ENCODE assay signal across 1 cellular context in the genomic region with DNA sequence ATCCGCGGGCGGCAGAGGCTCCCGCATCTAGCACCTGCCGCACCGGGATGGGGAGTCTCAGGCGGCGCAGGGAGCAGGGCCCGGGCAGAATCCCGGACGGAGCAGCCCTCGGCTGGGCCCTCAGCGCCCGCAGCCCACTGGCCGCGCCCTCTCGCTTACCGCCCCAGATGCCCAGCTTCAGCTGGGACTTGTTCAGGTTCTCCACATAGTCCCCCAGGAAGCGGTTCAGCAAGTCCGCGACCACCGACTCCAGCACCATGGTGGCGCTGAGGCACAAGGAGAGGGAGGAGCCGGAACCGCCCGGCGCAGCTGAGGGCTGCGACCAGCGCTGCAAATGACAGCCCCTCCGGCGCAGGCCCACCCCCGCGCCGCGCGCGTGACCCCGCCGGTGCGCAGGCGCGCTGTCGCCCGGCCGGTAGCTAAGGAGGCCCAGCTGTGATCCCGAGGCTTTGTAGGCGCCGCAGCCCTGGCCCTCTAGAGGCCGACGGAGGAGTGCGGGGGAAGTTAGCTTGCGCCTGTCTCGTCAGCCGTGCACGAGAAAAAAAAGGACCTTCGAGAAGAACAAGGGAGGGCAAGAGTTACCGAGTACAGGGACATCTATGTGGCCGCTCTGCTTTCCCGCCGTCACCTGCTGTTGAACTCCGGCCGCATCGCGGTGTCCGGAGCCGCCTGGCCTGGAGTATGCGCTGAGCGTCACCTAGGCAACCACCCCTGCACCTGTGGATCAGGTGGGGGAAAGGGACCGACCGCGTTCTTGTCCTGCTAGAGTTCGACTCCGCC.
TF ChIP-seq lines count a peak whose summit lies in the region.

A gene with protein sequence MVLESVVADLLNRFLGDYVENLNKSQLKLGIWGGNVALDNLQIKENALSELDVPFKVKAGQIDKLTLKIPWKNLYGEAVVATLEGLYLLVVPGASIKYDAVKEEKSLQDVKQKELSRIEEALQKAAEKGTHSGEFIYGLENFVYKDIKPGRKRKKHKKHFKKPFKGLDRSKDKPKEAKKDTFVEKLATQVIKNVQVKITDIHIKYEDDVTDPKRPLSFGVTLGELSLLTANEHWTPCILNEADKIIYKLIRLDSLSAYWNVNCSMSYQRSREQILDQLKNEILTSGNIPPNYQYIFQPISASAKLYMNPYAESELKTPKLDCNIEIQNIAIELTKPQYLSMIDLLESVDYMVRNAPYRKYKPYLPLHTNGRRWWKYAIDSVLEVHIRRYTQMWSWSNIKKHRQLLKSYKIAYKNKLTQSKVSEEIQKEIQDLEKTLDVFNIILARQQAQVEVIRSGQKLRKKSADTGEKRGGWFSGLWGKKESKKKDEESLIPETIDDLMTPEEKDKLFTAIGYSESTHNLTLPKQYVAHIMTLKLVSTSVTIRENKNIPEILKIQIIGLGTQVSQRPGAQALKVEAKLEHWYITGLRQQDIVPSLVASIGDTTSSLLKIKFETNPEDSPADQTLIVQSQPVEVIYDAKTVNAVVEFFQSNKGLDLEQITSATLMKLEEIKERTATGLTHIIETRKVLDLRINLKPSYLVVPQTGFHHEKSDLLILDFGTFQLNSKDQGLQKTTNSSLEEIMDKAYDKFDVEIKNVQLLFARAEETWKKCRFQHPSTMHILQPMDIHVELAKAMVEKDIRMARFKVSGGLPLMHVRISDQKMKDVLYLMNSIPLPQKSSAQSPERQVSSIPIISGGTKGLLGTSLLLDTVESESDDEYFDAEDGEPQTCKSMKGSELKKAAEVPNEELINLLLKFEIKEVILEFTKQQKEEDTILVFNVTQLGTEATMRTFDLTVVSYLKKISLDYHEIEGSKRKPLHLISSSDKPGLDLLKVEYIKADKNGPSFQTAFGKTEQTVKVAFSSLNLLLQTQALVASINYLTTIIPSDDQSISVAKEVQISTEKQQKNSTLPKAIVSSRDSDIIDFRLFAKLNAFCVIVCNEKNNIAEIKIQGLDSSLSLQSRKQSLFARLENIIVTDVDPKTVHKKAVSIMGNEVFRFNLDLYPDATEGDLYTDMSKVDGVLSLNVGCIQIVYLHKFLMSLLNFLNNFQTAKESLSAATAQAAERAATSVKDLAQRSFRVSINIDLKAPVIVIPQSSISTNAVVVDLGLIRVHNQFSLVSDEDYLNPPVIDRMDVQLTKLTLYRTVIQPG (N-terminal part only) (minus strand): TSS at position 332 of the 780 bp plus-strand sequence. CDS start 73 bp downstream, at position 259.

TF ChIP-seq in GM12878, 131 proteins besides CTCF, POLR2A, EP300 and RAD21 (continued from another document and continues in another):
- TF ChIP-seq, protein P1, sequence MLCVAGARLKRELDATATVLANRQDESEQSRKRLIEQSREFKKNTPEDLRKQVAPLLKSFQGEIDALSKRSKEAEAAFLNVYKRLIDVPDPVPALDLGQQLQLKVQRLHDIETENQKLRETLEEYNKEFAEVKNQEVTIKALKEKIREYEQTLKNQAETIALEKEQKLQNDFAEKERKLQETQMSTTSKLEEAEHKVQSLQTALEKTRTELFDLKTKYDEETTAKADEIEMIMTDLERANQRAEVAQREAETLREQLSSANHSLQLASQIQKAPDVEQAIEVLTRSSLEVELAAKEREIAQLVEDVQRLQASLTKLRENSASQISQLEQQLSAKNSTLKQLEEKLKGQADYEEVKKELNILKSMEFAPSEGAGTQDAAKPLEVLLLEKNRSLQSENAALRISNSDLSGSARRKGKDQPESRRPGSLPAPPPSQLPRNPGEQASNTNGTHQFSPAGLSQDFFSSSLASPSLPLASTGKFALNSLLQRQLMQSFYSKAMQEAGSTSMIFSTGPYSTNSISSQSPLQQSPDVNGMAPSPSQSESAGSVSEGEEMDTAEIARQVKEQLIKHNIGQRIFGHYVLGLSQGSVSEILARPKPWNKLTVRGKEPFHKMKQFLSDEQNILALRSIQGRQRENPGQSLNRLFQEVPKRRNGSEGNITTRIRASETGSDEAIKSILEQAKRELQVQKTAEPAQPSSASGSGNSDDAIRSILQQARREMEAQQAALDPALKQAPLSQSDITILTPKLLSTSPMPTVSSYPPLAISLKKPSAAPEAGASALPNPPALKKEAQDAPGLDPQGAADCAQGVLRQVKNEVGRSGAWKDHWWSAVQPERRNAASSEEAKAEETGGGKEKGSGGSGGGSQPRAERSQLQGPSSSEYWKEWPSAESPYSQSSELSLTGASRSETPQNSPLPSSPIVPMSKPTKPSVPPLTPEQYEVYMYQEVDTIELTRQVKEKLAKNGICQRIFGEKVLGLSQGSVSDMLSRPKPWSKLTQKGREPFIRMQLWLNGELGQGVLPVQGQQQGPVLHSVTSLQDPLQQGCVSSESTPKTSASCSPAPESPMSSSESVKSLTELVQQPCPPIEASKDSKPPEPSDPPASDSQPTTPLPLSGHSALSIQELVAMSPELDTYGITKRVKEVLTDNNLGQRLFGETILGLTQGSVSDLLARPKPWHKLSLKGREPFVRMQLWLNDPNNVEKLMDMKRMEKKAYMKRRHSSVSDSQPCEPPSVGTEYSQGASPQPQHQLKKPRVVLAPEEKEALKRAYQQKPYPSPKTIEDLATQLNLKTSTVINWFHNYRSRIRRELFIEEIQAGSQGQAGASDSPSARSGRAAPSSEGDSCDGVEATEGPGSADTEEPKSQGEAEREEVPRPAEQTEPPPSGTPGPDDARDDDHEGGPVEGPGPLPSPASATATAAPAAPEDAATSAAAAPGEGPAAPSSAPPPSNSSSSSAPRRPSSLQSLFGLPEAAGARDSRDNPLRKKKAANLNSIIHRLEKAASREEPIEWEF (IDR thresholded peaks at IDR 0.05; ENCODE audit: insufficient replicate concordance, low read depth, low read length), result no peak
- peak; percentile 81 for TF ChIP-seq TCF12 (IDR thresholded peaks at IDR 0.05; ENCODE audit: low read depth, low read length)
- TF ChIP-seq SREBF2 (IDR thresholded peaks at IDR 0.05; ENCODE audit: low read length), result no peak
- no peak for TF ChIP-seq CEBPB (IDR thresholded peaks at IDR 0.05; ENCODE audit: borderline replicate concordance in 1 of 2, low read depth in 2 of 2, low read length in 2 of 2)
- peak; percentile 82 for TF ChIP-seq BMI1 (IDR thresholded peaks at IDR 0.05; ENCODE audit: borderline replicate concordance)
- peak; percentile 33; the same call in 1 of the 2 replicates for TF ChIP-seq STAT1 (conservative IDR thresholded peaks at IDR 0.05)
- TF ChIP-seq, protein P2, sequence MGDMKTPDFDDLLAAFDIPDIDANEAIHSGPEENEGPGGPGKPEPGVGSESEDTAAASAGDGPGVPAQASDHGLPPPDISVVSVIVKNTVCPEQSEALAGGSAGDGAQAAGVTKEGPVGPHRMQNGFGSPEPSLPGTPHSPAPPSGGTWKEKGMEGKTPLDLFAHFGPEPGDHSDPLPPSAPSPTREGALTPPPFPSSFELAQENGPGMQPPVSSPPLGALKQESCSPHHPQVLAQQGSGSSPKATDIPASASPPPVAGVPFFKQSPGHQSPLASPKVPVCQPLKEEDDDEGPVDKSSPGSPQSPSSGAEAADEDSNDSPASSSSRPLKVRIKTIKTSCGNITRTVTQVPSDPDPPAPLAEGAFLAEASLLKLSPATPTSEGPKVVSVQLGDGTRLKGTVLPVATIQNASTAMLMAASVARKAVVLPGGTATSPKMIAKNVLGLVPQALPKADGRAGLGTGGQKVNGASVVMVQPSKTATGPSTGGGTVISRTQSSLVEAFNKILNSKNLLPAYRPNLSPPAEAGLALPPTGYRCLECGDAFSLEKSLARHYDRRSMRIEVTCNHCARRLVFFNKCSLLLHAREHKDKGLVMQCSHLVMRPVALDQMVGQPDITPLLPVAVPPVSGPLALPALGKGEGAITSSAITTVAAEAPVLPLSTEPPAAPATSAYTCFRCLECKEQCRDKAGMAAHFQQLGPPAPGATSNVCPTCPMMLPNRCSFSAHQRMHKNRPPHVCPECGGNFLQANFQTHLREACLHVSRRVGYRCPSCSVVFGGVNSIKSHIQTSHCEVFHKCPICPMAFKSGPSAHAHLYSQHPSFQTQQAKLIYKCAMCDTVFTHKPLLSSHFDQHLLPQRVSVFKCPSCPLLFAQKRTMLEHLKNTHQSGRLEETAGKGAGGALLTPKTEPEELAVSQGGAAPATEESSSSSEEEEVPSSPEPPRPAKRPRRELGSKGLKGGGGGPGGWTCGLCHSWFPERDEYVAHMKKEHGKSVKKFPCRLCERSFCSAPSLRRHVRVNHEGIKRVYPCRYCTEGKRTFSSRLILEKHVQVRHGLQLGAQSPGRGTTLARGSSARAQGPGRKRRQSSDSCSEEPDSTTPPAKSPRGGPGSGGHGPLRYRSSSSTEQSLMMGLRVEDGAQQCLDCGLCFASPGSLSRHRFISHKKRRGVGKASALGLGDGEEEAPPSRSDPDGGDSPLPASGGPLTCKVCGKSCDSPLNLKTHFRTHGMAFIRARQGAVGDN (IDR thresholded peaks at IDR 0.05), result peak; percentile 86; the same call in 1 of the 2 replicates
- TF ChIP-seq, protein P3, sequence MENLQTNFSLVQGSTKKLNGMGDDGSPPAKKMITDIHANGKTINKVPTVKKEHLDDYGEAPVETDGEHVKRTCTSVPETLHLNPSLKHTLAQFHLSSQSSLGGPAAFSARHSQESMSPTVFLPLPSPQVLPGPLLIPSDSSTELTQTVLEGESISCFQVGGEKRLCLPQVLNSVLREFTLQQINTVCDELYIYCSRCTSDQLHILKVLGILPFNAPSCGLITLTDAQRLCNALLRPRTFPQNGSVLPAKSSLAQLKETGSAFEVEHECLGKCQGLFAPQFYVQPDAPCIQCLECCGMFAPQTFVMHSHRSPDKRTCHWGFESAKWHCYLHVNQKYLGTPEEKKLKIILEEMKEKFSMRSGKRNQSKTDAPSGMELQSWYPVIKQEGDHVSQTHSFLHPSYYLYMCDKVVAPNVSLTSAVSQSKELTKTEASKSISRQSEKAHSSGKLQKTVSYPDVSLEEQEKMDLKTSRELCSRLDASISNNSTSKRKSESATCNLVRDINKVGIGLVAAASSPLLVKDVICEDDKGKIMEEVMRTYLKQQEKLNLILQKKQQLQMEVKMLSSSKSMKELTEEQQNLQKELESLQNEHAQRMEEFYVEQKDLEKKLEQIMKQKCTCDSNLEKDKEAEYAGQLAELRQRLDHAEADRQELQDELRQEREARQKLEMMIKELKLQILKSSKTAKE (IDR thresholded peaks at IDR 0.05; ENCODE audit: low read depth, poor library complexity, severe bottlenecking), result no peak
- peak; percentile 28; the same call in 1 of the 2 replicates for TF ChIP-seq PAX5 (IDR thresholded peaks at IDR 0.05; ENCODE audit: borderline replicate concordance, low read depth, low read length)
- TF ChIP-seq KLF5 (IDR thresholded peaks at IDR 0.05; ENCODE audit: partially characterized antibody), result peak; percentile 55
- TF ChIP-seq HDAC2 (IDR thresholded peaks at IDR 0.05), result 0 out of 2 replicates have a peak, but pooled peaks have one; percentile 60
- TF ChIP-seq RBBP5 (conservative IDR thresholded peaks at IDR 0.05), result no peak
- TF ChIP-seq, protein P4, sequence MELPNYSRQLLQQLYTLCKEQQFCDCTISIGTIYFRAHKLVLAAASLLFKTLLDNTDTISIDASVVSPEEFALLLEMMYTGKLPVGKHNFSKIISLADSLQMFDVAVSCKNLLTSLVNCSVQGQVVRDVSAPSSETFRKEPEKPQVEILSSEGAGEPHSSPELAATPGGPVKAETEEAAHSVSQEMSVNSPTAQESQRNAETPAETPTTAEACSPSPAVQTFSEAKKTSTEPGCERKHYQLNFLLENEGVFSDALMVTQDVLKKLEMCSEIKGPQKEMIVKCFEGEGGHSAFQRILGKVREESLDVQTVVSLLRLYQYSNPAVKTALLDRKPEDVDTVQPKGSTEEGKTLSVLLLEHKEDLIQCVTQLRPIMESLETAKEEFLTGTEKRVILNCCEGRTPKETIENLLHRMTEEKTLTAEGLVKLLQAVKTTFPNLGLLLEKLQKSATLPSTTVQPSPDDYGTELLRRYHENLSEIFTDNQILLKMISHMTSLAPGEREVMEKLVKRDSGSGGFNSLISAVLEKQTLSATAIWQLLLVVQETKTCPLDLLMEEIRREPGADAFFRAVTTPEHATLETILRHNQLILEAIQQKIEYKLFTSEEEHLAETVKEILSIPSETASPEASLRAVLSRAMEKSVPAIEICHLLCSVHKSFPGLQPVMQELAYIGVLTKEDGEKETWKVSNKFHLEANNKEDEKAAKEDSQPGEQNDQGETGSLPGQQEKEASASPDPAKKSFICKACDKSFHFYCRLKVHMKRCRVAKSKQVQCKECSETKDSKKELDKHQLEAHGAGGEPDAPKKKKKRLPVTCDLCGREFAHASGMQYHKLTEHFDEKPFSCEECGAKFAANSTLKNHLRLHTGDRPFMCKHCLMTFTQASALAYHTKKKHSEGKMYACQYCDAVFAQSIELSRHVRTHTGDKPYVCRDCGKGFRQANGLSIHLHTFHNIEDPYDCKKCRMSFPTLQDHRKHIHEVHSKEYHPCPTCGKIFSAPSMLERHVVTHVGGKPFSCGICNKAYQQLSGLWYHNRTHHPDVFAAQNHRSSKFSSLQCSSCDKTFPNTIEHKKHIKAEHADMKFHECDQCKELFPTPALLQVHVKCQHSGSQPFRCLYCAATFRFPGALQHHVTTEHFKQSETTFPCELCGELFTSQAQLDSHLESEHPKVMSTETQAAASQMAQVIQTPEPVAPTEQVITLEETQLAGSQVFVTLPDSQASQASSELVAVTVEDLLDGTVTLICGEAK (IDR thresholded peaks at IDR 0.05; ENCODE audit: borderline replicate concordance), result no peak
- TF ChIP-seq, protein P5, sequence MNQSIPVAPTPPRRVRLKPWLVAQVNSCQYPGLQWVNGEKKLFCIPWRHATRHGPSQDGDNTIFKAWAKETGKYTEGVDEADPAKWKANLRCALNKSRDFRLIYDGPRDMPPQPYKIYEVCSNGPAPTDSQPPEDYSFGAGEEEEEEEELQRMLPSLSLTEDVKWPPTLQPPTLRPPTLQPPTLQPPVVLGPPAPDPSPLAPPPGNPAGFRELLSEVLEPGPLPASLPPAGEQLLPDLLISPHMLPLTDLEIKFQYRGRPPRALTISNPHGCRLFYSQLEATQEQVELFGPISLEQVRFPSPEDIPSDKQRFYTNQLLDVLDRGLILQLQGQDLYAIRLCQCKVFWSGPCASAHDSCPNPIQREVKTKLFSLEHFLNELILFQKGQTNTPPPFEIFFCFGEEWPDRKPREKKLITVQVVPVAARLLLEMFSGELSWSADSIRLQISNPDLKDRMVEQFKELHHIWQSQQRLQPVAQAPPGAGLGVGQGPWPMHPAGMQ (IDR thresholded peaks at IDR 0.05; ENCODE audit: borderline replicate concordance), result no peak
- TF ChIP-seq POU2F2 (IDR thresholded peaks at IDR 0.05; ENCODE audit: borderline replicate concordance, low read depth, low read length), result 0 out of 3 replicates have a peak, but pooled peaks have one; percentile 21
- TF ChIP-seq IKZF1 (conservative IDR thresholded peaks at IDR 0.05), result peak; percentile 97
- peak; percentile 91 for TF ChIP-seq LARP7 (IDR thresholded peaks at IDR 0.05)
- TF ChIP-seq CHD1 (IDR thresholded peaks at IDR 0.05; ENCODE audit: low read depth, low read length), result 0 out of 2 replicates have a peak, but pooled peaks have one; percentile 43
- no peak for TF ChIP-seq NFXL1 (IDR thresholded peaks at IDR 0.05; ENCODE audit: borderline replicate concordance)
